In the genomic region with DNA sequence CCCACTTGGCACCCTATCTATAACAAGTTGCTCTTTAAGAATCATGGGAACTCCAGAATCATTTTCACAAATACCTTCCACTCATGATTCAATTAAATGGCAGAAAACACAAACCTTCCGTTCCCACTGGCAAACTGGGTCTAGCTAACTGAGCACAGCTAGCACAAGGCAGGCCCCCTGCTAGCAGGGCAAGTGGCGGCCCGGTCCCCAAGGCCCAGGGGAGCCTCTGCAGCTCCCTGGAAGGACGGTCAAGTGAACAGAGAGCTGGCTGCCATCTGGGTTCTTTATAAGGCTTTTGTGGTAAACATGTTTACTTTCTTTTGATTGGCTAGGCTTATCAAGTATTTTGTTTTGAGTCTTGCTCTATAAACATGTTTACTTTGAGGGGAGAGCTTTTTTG, we compare ENCODE assay signal across 22 cellular contexts.
DNase-seq lines count a peak whose midpoint lies in the region; ATAC-seq, FAIRE-seq and TF ChIP-seq lines count a peak whose summit lies in the region.
"Had no signal": no experiment of that assay in that cellular context is flagged by ENCODE, and none has a peak within 500 bp of the region (broad histone marks: within the 10 kb centered on the region; RNA-seq: fewer than 3 reads in every experiment).

No MANE protein-coding gene starts in this region.

- no peak overlapping the region for H3K4me3 Mint-ChIP-seq in CD4-positive, alpha-beta T cell
- no peak overlapping the region for H3K4me3 Mint-ChIP-seq in WTC11
- no peak overlapping the region for H3K4me3 Mint-ChIP-seq in activated CD8-positive, alpha-beta T cell treated with anti-CD3 and anti-CD28 coated beads, Interleukin-2, amount 10 ng/mL, durations not matched to agents 7 days and 5 days
- H3K4me3 Mint-ChIP-seq: brain, IgD-negative memory B cell had no signal

- H3K4me1 ChIP-seq in HEK293 (ENCODE audit: control insufficient read depth, insufficient read depth, low read length) (peaks cover 3% of the 10 kb centered on the region; the same call in 1 of the 2 replicates), neutrophil (ENCODE audit: control insufficient read depth in 1 of 2, insufficient read depth in 1 of 2, low read depth in 1 of 2, low read length in 1 of 2) (peaks cover 7 to 14% of the 10 kb centered on the region in 2 experiments)
- H3K4me1 ChIP-seq: Peyer's patch had no signal

- peak overlapping the region; percentile 73 for H3K27ac Mint-ChIP-seq in CD4-positive, alpha-beta T cell
- 0 out of 2 replicates have a peak overlapping the region, but pooled peaks have one; percentile 45 for H3K27ac Mint-ChIP-seq in WTC11
- no peak overlapping the region for H3K27ac Mint-ChIP-seq in activated CD8-positive, alpha-beta T cell treated with anti-CD3 and anti-CD28 coated beads, Interleukin-2, amount 10 ng/mL, durations not matched to agents 7 days and 5 days
- H3K27ac Mint-ChIP-seq: brain had no signal

- no peak for TF ChIP-seq CTCF in CD4-positive, alpha-beta T cell (IDR thresholded peaks at IDR 0.05)
- TF ChIP-seq CTCF in HEK293 (tag by site-specific recombination; IDR thresholded peaks at IDR 0.05) (no peak), WTC11 (IDR thresholded peaks at IDR 0.05) (no peak), neutrophil (IDR thresholded peaks at IDR 0.05) (no peak)

- CTCF ChIA-PET in CD4-positive, alpha-beta T cell (lab: Charles Lee): interaction anchor here (0.6 kb wide), 1 partner anchor 9 kb away, joined by 3 read pairs; no protein-coding TSS in a partner anchor
- CTCF ChIA-PET in HEK293 (lab: Yijun Ruan, JAX) (interaction anchor here (0.6 to 1.1 kb wide), 2 partner anchors 740 to 770 kb away, joined by 4 to 6 read pairs; no protein-coding TSS in a partner anchor), WTC11 (lab: Charles Lee) (interaction anchor here (0.6 to 0.9 kb wide), 2 partner anchors 9 to 20 kb away, joined by 3 read pairs; no protein-coding TSS in a partner anchor)
- CTCF ChIA-PET in activated CD8-positive, alpha-beta T cell treated with anti-CD3 and anti-CD28 coated beads, Interleukin-2, amount 10 ng/mL, durations not matched to agents 7 days and 5 days (lab: Charles Lee): interaction anchor here (1.1 to 3.0 kb wide), 2 partner anchors 9 to 439 kb away, joined by 3 to 10 read pairs; no protein-coding TSS in a partner anchor

- no peak overlapping the region for H3K27ac ChIP-seq in CD4-positive, alpha-beta T cell (ENCODE audit: low read depth, low read length)
- no peak overlapping the region for H3K27ac ChIP-seq in HEK293 (ENCODE audit: extremely low read depth, low read depth, low read length)
- H3K27ac ChIP-seq in neutrophil: peak overlapping the region; percentile 21
- H3K27ac ChIP-seq: lower lobe of right lung, Peyer's patch, right atrium auricular region, upper lobe of left lung had no signal

- H3K9me3 ChIP-seq in CD4-positive, alpha-beta T cell (ENCODE audit: control insufficient read depth, low read length): no peaks in the 10 kb centered on the region
- no peaks in the 10 kb centered on the region for H3K9me3 ChIP-seq in HEK293 (ENCODE audit: control insufficient read depth, insufficient read depth, low read depth, low read length)
- H3K9me3 ChIP-seq in neutrophil: no peaks in the 10 kb centered on the region
- H3K9me3 ChIP-seq: lower lobe of right lung, Peyer's patch, right atrium auricular region, SK-N-SH, upper lobe of left lung had no signal

- no peaks in the 10 kb centered on the region for H3K27me3 Mint-ChIP-seq in CD4-positive, alpha-beta T cell
- H3K27me3 Mint-ChIP-seq in WTC11 (ENCODE audit: low read depth): no peaks in the 10 kb centered on the region
- H3K27me3 Mint-ChIP-seq in activated CD8-positive, alpha-beta T cell treated with anti-CD3 and anti-CD28 coated beads, Interleukin-2, amount 10 ng/mL, durations not matched to agents 7 days and 5 days (ENCODE audit: low read depth): no peaks in the 10 kb centered on the region
- H3K27me3 Mint-ChIP-seq: brain, IgD-negative memory B cell had no signal

- peaks cover 6% of the 10 kb centered on the region for H3K9me3 Mint-ChIP-seq in CD4-positive, alpha-beta T cell
- H3K9me3 Mint-ChIP-seq in WTC11: no peaks in the 10 kb centered on the region
- no peaks in the 10 kb centered on the region for H3K9me3 Mint-ChIP-seq in activated CD8-positive, alpha-beta T cell treated with anti-CD3 and anti-CD28 coated beads, Interleukin-2, amount 10 ng/mL, durations not matched to agents 7 days and 5 days (ENCODE audit: insufficient read depth)
- H3K9me3 Mint-ChIP-seq: IgD-negative memory B cell had no signal

- POLR2A ChIA-PET in CD4-positive, alpha-beta T cell (lab: Charles Lee): interaction anchor here (0.8 to 1.1 kb wide), 3 partner anchors 47 to 371 kb away, joined by 3 read pairs; no protein-coding TSS in a partner anchor
- POLR2A ChIA-PET in HEK293 (lab: Yijun Ruan, JAX): no interaction called here
- POLR2A ChIA-PET in WTC11 (lab: Charles Lee): no interaction called here
- POLR2A ChIA-PET in activated CD8-positive, alpha-beta T cell treated with anti-CD3 and anti-CD28 coated beads, Interleukin-2, amount 10 ng/mL, durations not matched to agents 7 days and 5 days (lab: Charles Lee): interaction anchor here (0.6 kb wide), 1 partner anchor 277 kb away, joined by 4 read pairs; no protein-coding TSS in a partner anchor

- intact Hi-C loops in CD4-positive, alpha-beta T cell (cut with DNase I, micrococcal nuclease): loop anchor here in 1 of 2 experiments (5.0 kb wide), 1 partner anchor 40 kb away; no protein-coding TSS in a partner anchor

- H3K36me3 ChIP-seq in HEK293 (ENCODE audit: control insufficient read depth in 2 of 2, insufficient read depth in 1 of 2, low read length in 2 of 2) (no peaks in the 10 kb centered on the region), neutrophil (no peaks in the 10 kb centered on the region)
- H3K36me3 ChIP-seq: lower lobe of right lung, Peyer's patch, right atrium auricular region, upper lobe of left lung had no signal

- H3K27me3 ChIP-seq in CD4-positive, alpha-beta T cell (ENCODE audit: control insufficient read depth, insufficient read depth, low read length): no peaks in the 10 kb centered on the region
- H3K27me3 ChIP-seq in neutrophil: no peaks in the 10 kb centered on the region
- H3K27me3 ChIP-seq: Peyer's patch, right atrium auricular region, upper lobe of left lung had no signal

- no peak for ATAC-seq in CD4-positive, alpha-beta T cell (ENCODE audit: poor library complexity)
- no peak for ATAC-seq in WTC11
- no peak for ATAC-seq in activated CD8-positive, alpha-beta T cell treated with anti-CD3 and anti-CD28 coated beads, Interleukin-2, amount 10 ng/mL, durations not matched to agents 7 days and 5 days
- ATAC-seq: activated CD4-positive, CD25-positive, alpha-beta regulatory T cell treated with anti-CD3 and anti-CD28 coated beads, Interleukin-2, amount 50 U/mL, for 24 hours; lower lobe of right lung had no signal

- no peak for DNase-seq in CD4-positive, alpha-beta T cell
- DNase-seq in WTC11 (ENCODE audit: low spot score) (no peak), ureter (ENCODE audit: low spot score) (no peak), frontal cortex (ENCODE audit: low spot score in 2 of 2) (no peak)
- no peak for DNase-seq in activated CD8-positive, alpha-beta T cell treated with anti-CD3 and anti-CD28 coated beads, Interleukin-2, amount 10 ng/mL, durations not matched to agents 7 days and 5 days
- DNase-seq: cortex of kidney; islet precursor cell; lower lobe of right lung; NCI-H1436 treated with DMSO at 0.1 percent for 48 hours; NCI-H446; nucleus accumbens; Peyer's patch; SK-N-SH; stimulated activated CD4-positive, alpha-beta T cell treated with anti-CD3 and anti-CD28 coated beads, Interleukin-12 subunit alpha, Interleukin-12 subunit beta, amount 100 ng/mL, for 4 hours; T1000 had no signal

- H3K4me3 ChIP-seq in HEK293 (ENCODE audit: low read depth, low read length): no peak overlapping the region
- no peak overlapping the region for H3K4me3 ChIP-seq in neutrophil (ENCODE audit: low read depth in 1 of 2, low read length in 1 of 2)
- H3K4me3 ChIP-seq: lower lobe of right lung, Peyer's patch, right atrium auricular region, upper lobe of left lung had no signal

- no peak for FAIRE-seq in frontal cortex (lab: Jason Lieb, UNC)

- peaks cover 16% of the 10 kb centered on the region for H3K36me3 Mint-ChIP-seq in CD4-positive, alpha-beta T cell (ENCODE audit: low read depth)
- H3K36me3 Mint-ChIP-seq in WTC11: no peaks in the 10 kb centered on the region
- H3K36me3 Mint-ChIP-seq in activated CD8-positive, alpha-beta T cell treated with anti-CD3 and anti-CD28 coated beads, Interleukin-2, amount 10 ng/mL, durations not matched to agents 7 days and 5 days (ENCODE audit: low read depth): peaks cover 5% of the 10 kb centered on the region

- H3K4me1 Mint-ChIP-seq in CD4-positive, alpha-beta T cell (ENCODE audit: low read depth): peaks cover 80% of the 10 kb centered on the region
- H3K4me1 Mint-ChIP-seq in WTC11: peaks cover 50% of the 10 kb centered on the region
- peaks cover 40% of the 10 kb centered on the region for H3K4me1 Mint-ChIP-seq in activated CD8-positive, alpha-beta T cell treated with anti-CD3 and anti-CD28 coated beads, Interleukin-2, amount 10 ng/mL, durations not matched to agents 7 days and 5 days (ENCODE audit: low read depth)

TF ChIP-seq in HEK293, 187 proteins besides CTCF, POLR2A, EP300 and RAD21:
- TF ChIP-seq ZNF624 (tag by site-specific recombination; IDR thresholded peaks at IDR 0.05) (no peak), ZIC2 (tag by site-specific recombination; IDR thresholded peaks at IDR 0.05) (peak; percentile 20; the same call in 1 of the 2 replicates)

TF ChIP-seq in WTC11, 78 proteins besides CTCF, POLR2A, EP300 and RAD21 (continues in another document):
- TF ChIP-seq ZNF396 (CRISPR knock-in tag; IDR thresholded peaks at IDR 0.05; ENCODE audit: borderline replicate concordance): no peak
- TF ChIP-seq ATF1 (CRISPR knock-in tag; IDR thresholded peaks at IDR 0.05): no peak
- no peak for TF ChIP-seq NFE2L1 (CRISPR knock-in tag; IDR thresholded peaks at IDR 0.05)
- no peak for TF ChIP-seq CREB1 (CRISPR knock-in tag; IDR thresholded peaks at IDR 0.05)
- no peak for TF ChIP-seq GRHL2 (CRISPR knock-in tag; IDR thresholded peaks at IDR 0.05; ENCODE audit: insufficient replicate concordance, severe bottlenecking)
- TF ChIP-seq, protein P1, sequence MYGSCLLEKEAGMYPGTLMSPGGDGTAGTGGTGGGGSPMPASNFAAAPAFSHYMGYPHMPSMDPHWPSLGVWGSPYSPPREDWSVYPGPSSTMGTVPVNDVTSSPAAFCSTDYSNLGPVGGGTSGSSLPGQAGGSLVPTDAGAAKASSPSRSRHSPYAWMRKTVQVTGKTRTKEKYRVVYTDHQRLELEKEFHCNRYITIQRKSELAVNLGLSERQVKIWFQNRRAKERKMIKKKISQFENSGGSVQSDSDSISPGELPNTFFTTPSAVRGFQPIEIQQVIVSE (CRISPR knock-in tag; IDR thresholded peaks at IDR 0.05; ENCODE audit: borderline replicate concordance): no peak
- no peak for TF ChIP-seq TEAD4 (CRISPR knock-in tag; IDR thresholded peaks at IDR 0.05)
- TF ChIP-seq IRF2 (CRISPR knock-in tag; IDR thresholded peaks at IDR 0.05; ENCODE audit: borderline replicate concordance, low read depth): no peak
- no peak for TF ChIP-seq NFATC4 (CRISPR knock-in tag; IDR thresholded peaks at IDR 0.05)

Comparison
In these comparisons a context has a peak if more than half of its experiments do, and no peak if none do; other contexts are left out.
1. POLR2A ChIA-PET loops: an anchor here in CD4-positive, alpha-beta T cell (0.8 to 1.1 kb wide) and activated CD8-positive, alpha-beta T cell treated with anti-CD3 and anti-CD28 coated beads, Interleukin-2, amount 10 ng/mL, durations not matched to agents 7 days and 5 days (0.6 kb wide); none called in HEK293 and WTC11.